ENCODE assay signal across 20 cellular contexts in the genomic region with DNA sequence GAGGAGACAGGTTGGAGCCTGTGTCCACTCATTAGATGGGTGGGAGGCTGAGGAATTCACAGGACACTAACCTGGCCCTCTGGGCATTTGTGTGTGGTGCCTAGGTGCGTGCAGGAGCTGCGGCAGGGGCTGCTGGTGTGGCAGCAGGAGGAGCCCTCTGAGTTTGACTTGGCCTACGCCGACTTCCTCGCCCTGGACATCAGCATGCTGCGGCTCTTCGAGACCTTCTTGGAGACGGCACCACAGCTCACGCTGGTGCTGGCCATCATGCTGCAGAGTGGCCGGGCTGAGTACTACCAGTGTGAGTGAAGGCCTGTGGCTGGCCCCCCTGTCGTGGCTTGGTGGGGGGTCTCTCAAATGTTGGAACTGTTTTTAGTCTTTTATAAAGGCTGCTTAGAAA.
"Had no signal": no experiment of that assay in that cellular context is flagged by ENCODE, and none has a peak within 500 bp of the region (broad histone marks: within the 10 kb centered on the region; RNA-seq: fewer than 3 reads in every experiment).

No MANE protein-coding gene starts in this region.

- H3K9me3 ChIP-seq: esophagus muscularis mucosa, right lobe of liver, SJSA1, testis had no signal

- H3K27ac Mint-ChIP-seq: activated T-helper 2 cell treated with anti-CD3 and anti-CD28 coated beads, Interferon-gamma antibody, Interleukin-2, Interleukin-4, amounts not matched to agents 10 μg/mL and 5 μg/mL and 100 μg/mL, durations not matched to agents 14 hours and 24 hours and 36 hours; stimulated activated memory B cell treated with anti-CD40 and anti-IgM and Interleukin-4, amounts not matched to agents 10 μg/mL and 1 μg/mL and 100 μg/mL, for 72 hours; type B pancreatic cell had no signal

- H3K27me3 ChIP-seq: esophagus muscularis mucosa, right lobe of liver, SJSA1, testis had no signal

- DNase-seq: activated CD4-positive, alpha-beta T cell treated with anti-CD3 and anti-CD28 coated beads for 1 hour; activated naive CD4-positive, alpha-beta T cell; amniotic stem cell; cerebellar nuclear complex; hypothalamus; left cardiac atrium; midbrain; nucleus accumbens; right lobe of liver; small intestine; stimulated activated CD4-positive, alpha-beta T cell treated with anti-CD3 and anti-CD28 coated beads, Interleukin-2, amount 100 ng/mL, for 24 hours; T-helper 9 cell; testis had no signal

- H3K9me3 Mint-ChIP-seq: activated T-helper 2 cell treated with anti-CD3 and anti-CD28 coated beads, Interferon-gamma antibody, Interleukin-2, Interleukin-4, amounts not matched to agents 10 μg/mL and 5 μg/mL and 100 μg/mL, durations not matched to agents 14 hours and 24 hours and 36 hours; natural killer cell treated with Interleukin-12 subunit alpha and Interleukin-12 subunit beta and Interleukin-15 and Interleukin-18, amount 100 ng/mL, for 72 hours; stimulated activated memory B cell treated with anti-CD40 and anti-IgM and Interleukin-4, amounts not matched to agents 10 μg/mL and 1 μg/mL and 100 μg/mL, for 72 hours; type B pancreatic cell had no signal

- H3K27me3 Mint-ChIP-seq: natural killer cell treated with Interleukin-12 subunit alpha and Interleukin-12 subunit beta and Interleukin-15 and Interleukin-18, amount 100 ng/mL, for 72 hours; stimulated activated memory B cell treated with anti-CD40 and anti-IgM and Interleukin-4, amounts not matched to agents 10 μg/mL and 1 μg/mL and 100 μg/mL, for 72 hours; type B pancreatic cell had no signal

- H3K4me3 ChIP-seq: coronary artery, esophagus muscularis mucosa, right lobe of liver, SJSA1, testis had no signal

- H3K4me3 Mint-ChIP-seq: natural killer cell treated with Interleukin-12 subunit alpha and Interleukin-12 subunit beta and Interleukin-15 and Interleukin-18, amount 100 ng/mL, for 72 hours; stimulated activated memory B cell treated with anti-CD40 and anti-IgM and Interleukin-4, amounts not matched to agents 10 μg/mL and 1 μg/mL and 100 μg/mL, for 72 hours; type B pancreatic cell had no signal

- H3K27ac ChIP-seq: coronary artery, esophagus muscularis mucosa, right lobe of liver, SJSA1, testis had no signal
